ENCODE assay signal across 1 cellular context in genomic region chr11:122248939-122249338, GRCh38.
A peak's percentile ranks its signal among the peaks of the same experiment; 100 is the strongest.
TF ChIP-seq lines count a peak whose summit lies in the region.

No MANE protein-coding gene starts in this region.

TF ChIP-seq in HepG2, 621 proteins besides CTCF, POLR2A, EP300 and RAD21 (continued from another document):
- TF ChIP-seq ZNF770 (CRISPR knock-in tag; IDR thresholded peaks at IDR 0.05) (no peak), CREB1 (IDR thresholded peaks at IDR 0.05) (peak; percentile 77), CREB1 (CRISPR knock-in tag; IDR thresholded peaks at IDR 0.05) (no peak)
